Comparison of ENCODE assay signal across 21 cellular contexts in genomic region chr2:30221531-30221930, GRCh38.
"Had no signal": no experiment of that assay in that cellular context is flagged by ENCODE, and none has a peak within 500 bp of the region (broad histone marks: within the 10 kb centered on the region; RNA-seq: fewer than 3 reads in every experiment).

No MANE protein-coding gene starts in this region.

- H3K36me3 Mint-ChIP-seq: activated naive CD8-positive, alpha-beta T cell had no signal

- ATAC-seq: activated T-cell treated with anti-CD3 and anti-CD28 coated beads, Interleukin-2, amount 50 U/mL, for 72 hours; body of pancreas; heart left ventricle; left colon had no signal

- H3K4me3 ChIP-seq: body of pancreas, heart left ventricle, lung, right atrium auricular region, skin epidermis, stomach, testis, upper lobe of left lung had no signal

- H3K9me3 ChIP-seq: body of pancreas, heart left ventricle, right atrium auricular region, stomach, testis, upper lobe of left lung had no signal

- H3K27ac Mint-ChIP-seq: activated naive CD8-positive, alpha-beta T cell; activated T-cell treated with anti-CD3 and anti-CD28 coated beads, Interleukin-2, amount 50 U/mL, for 72 hours had no signal

- H3K36me3 ChIP-seq: heart left ventricle, right atrium auricular region, stomach, upper lobe of left lung had no signal

- H3K4me3 Mint-ChIP-seq: activated naive CD8-positive, alpha-beta T cell; activated T-cell treated with anti-CD3 and anti-CD28 coated beads, Interleukin-2, amount 50 U/mL, for 72 hours had no signal

- H3K9me3 Mint-ChIP-seq: activated T-cell treated with anti-CD3 and anti-CD28 coated beads, Interleukin-2, amount 50 U/mL, for 72 hours had no signal

- DNase-seq: activated CD4-positive, alpha-beta T cell treated with anti-CD3 and anti-CD28 coated beads for 1 hour; activated CD4-positive, alpha-beta T cell treated with anti-CD3 and anti-CD28 coated beads, Interleukin-2, amount 50 U/mL, for 48 hours; activated gamma-delta T cell; activated T-cell treated with anti-CD3 and anti-CD28 coated beads, Interleukin-2, amount 50 U/mL, for 72 hours; amniotic stem cell; body of pancreas; cortex of kidney; effector CD4-positive, alpha-beta T cell; left colon; posterior cingulate gyrus; stimulated activated CD4-positive, alpha-beta T cell treated with anti-CD3 and anti-CD28 coated beads, Interleukin-15, amount 100 ng/mL, for 24 hours; stimulated activated CD4-positive, alpha-beta T cell treated with anti-CD3 and anti-CD28 coated beads, Interleukin-4, amount 100 ng/mL, for 24 hours; stomach; T1000; testis; upper lobe of left lung had no signal

- H3K27ac ChIP-seq: body of pancreas, heart left ventricle, right atrium auricular region, skin epidermis, stomach, testis, upper lobe of left lung had no signal

- H3K27me3 Mint-ChIP-seq: activated naive CD8-positive, alpha-beta T cell had no signal

- H3K27me3 ChIP-seq: body of pancreas, heart left ventricle, right atrium auricular region, stomach, testis, upper lobe of left lung had no signal
